In the genomic region with DNA sequence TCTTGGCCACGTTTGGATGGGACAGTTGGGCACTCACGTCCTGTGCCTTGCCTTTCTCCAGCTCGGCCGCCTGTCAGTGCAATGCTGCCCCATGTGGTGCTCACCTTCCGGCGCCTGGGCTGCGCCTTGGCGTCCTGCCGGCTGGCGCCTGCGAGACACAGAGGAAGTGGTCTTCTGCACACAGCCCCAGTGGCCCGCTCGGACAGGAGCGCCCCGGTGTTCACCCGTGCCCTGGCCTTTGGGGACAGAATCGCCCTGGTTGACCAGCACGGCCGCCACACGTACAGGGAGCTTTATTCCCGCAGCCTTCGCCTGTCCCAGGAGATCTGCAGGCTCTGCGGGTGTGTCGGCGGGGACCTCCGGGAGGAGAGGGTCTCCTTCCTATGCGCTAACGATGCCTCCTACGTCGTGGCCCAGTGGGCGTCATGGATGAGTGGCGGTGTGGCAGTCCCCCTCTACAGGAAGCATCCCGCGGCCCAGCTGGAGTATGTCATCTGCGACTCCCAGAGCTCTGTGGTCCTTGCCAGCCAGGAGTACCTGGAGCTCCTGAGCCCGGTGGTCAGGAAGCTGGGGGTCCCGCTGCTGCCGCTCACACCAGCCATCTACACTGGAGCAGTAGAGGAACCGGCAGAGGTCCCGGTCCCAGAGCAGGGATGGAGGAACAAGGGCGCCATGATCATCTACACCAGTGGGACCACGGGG, we compare ENCODE assay signal across 23 cellular contexts. TPM values are rescaled to one million over a fixed set of nuclear protein-coding genes. Genes with fewer than 3 reads are reported as not detected.
DNase-seq lines count a peak whose midpoint lies in the region; ATAC-seq and TF ChIP-seq lines count a peak whose summit lies in the region.
"Had no signal": no experiment of that assay in that cellular context is flagged by ENCODE, and none has a peak within 500 bp of the region (broad histone marks: within the 10 kb centered on the region; RNA-seq: fewer than 3 reads in every experiment).

No MANE protein-coding gene starts in this region.

- no peak for TF ChIP-seq CTCF in osteoblast (IDR thresholded peaks at IDR 0.05; ENCODE audit: extremely low read depth, low read depth, low read length)

- H3K27ac ChIP-seq in CD8-positive, alpha-beta memory T cell (ENCODE audit: low read depth, low read length), result no peak overlapping the region
- no peak overlapping the region for H3K27ac ChIP-seq in osteoblast (ENCODE audit: low read depth, low read length)
- H3K27ac ChIP-seq: dorsolateral prefrontal cortex, left ventricle myocardium inferior, psoas muscle, SJSA1, tibial artery had no signal

- H3K4me1 ChIP-seq in CD8-positive, alpha-beta memory T cell (ENCODE audit: insufficient read depth, low read length), result peaks cover 55% of the 10 kb centered on the region
- no peaks in the 10 kb centered on the region for H3K4me1 ChIP-seq in osteoblast (ENCODE audit: insufficient read depth, low read length)
- H3K4me1 ChIP-seq: SJSA1 had no signal

- peak overlapping the region; percentile 75 for H3K27ac Mint-ChIP-seq in activated T-cell treated with anti-CD3 and anti-CD28 coated beads, Interleukin-2, amount 50 U/mL, for 24 hours
- H3K27ac Mint-ChIP-seq in CD8-positive, alpha-beta memory T cell, result peak overlapping the region in 7 of 8 donors; percentile 62 to 99 (median 91)
- peak overlapping the region; percentile 14 for H3K27ac Mint-ChIP-seq in T-helper 17 cell
- H3K27ac Mint-ChIP-seq: brain had no signal

- H3K4me3 Mint-ChIP-seq in activated T-cell treated with anti-CD3 and anti-CD28 coated beads, Interleukin-2, amount 50 U/mL, for 24 hours, result no peak overlapping the region
- H3K4me3 Mint-ChIP-seq in CD8-positive, alpha-beta memory T cell, result peak overlapping the region in 4 of 7 donors; percentile 34 to 82 (median 72)
- no peak overlapping the region for H3K4me3 Mint-ChIP-seq in T-helper 17 cell
- H3K4me3 Mint-ChIP-seq: brain had no signal

- no peak overlapping the region for H3K4me3 ChIP-seq in CD8-positive, alpha-beta memory T cell (ENCODE audit: low read length)
- no peak overlapping the region for H3K4me3 ChIP-seq in osteoblast (ENCODE audit: insufficient read depth, low read length)
- H3K4me3 ChIP-seq: dorsolateral prefrontal cortex, left ventricle myocardium inferior, psoas muscle, SJSA1, tibial artery had no signal

- POLR2A ChIA-PET in CD8-positive, alpha-beta memory T cell (lab: Charles Lee), result interaction anchor here (1.0 kb wide), 1 partner anchor 13 kb away, joined by 3 read pairs; no protein-coding TSS in a partner anchor

- H3K4me2 ChIP-seq in osteoblast (ENCODE audit: insufficient read depth, low read length), result no peak overlapping the region

- CTCF ChIA-PET in CD8-positive, alpha-beta memory T cell (lab: Charles Lee), result interaction anchor here (0.8 kb wide), 1 partner anchor 531 kb away, joined by 3 read pairs; the partner anchor contains the start of gene ZC3H18

- H3K27me3 ChIP-seq in CD8-positive, alpha-beta memory T cell (ENCODE audit: insufficient read depth, low read length, poor library complexity, severe bottlenecking), result no peaks in the 10 kb centered on the region
- no peaks in the 10 kb centered on the region for H3K27me3 ChIP-seq in osteoblast (ENCODE audit: insufficient read depth, low read length)
- H3K27me3 ChIP-seq: dorsolateral prefrontal cortex, SJSA1, tibial artery had no signal

- DNase-seq in activated T-cell treated with anti-CD3 and anti-CD28 coated beads, Interleukin-2, amount 50 U/mL, for 24 hours, result no peak
- DNase-seq in activated T-cell treated with anti-CD3 and anti-CD28 coated beads, Interleukin-2, amount 50 U/mL, for 1 hour, result no peak
- DNase-seq in CD8-positive, alpha-beta memory T cell, result no peak
- DNase-seq in T-helper 17 cell (no peak), osteoblast (ENCODE audit: insufficient read length, low spot score, missing footprints) (peak; percentile 80)
- DNase-seq: activated CD4-positive, CD25-positive, alpha-beta regulatory T cell treated with anti-CD3 and anti-CD28 coated beads, Interleukin-2, amount 50 U/mL, for 72 hours; activated effector memory CD4-positive, alpha-beta T cell treated with Interleukin-2 at 50 U/mL for 16 hours; DMS79 treated with DMSO at 0.1 percent for 48 hours; dorsolateral prefrontal cortex; KBM-7; left ventricle myocardium inferior; mesendoderm; MM.1S; NCI-H2029 treated with DMSO at 0.1 percent for 48 hours; NCI-H2227 treated with DMSO at 0.1 percent for 48 hours; NCI-H69; psoas muscle; tibial artery had no signal

- H3K36me3 Mint-ChIP-seq in activated T-cell treated with anti-CD3 and anti-CD28 coated beads, Interleukin-2, amount 50 U/mL, for 24 hours (ENCODE audit: low read depth), result peaks cover 96% of the 10 kb centered on the region
- peaks cover 0 to 77% (median 7%) of the 10 kb centered on the region in 3 donors for H3K36me3 Mint-ChIP-seq in CD8-positive, alpha-beta memory T cell
- H3K36me3 Mint-ChIP-seq in T-helper 17 cell (ENCODE audit: low read depth), result peaks cover 6% of the 10 kb centered on the region

- peaks cover 22% of the 10 kb centered on the region for H4K20me1 ChIP-seq in osteoblast (ENCODE audit: insufficient read depth, low read length)

- H3K9me3 ChIP-seq in CD8-positive, alpha-beta memory T cell (ENCODE audit: low read length), result no peaks in the 10 kb centered on the region
- H3K9me3 ChIP-seq in T-helper 17 cell (ENCODE audit: control insufficient read depth, low read length, poor library complexity, severe bottlenecking), result no peaks in the 10 kb centered on the region
- H3K9me3 ChIP-seq in osteoblast (ENCODE audit: low read depth, low read length), result no peaks in the 10 kb centered on the region
- H3K9me3 ChIP-seq: left ventricle myocardium inferior, psoas muscle, SJSA1, tibial artery had no signal

- ATAC-seq in T-helper 17 cell, result no peak
- ATAC-seq in HG02870 (IDR thresholded peaks at IDR 0.05; ENCODE audit: unreplicated experiment), result no peak
- no peak for ATAC-seq in HG02981 (IDR thresholded peaks at IDR 0.05; ENCODE audit: unreplicated experiment)
- ATAC-seq: psoas muscle had no signal

- peaks cover 73% of the 10 kb centered on the region for H3K4me1 Mint-ChIP-seq in activated T-cell treated with anti-CD3 and anti-CD28 coated beads, Interleukin-2, amount 50 U/mL, for 24 hours (ENCODE audit: low read depth)
- peaks cover 46 to 50% (median 48%) of the 10 kb centered on the region in 3 donors for H3K4me1 Mint-ChIP-seq in CD8-positive, alpha-beta memory T cell
- H3K4me1 Mint-ChIP-seq in T-helper 17 cell, result peaks cover 35% of the 10 kb centered on the region

- no peaks in the 10 kb centered on the region for H3K9me3 Mint-ChIP-seq in activated T-cell treated with anti-CD3 and anti-CD28 coated beads, Interleukin-2, amount 50 U/mL, for 24 hours
- no peaks in the 10 kb centered on the region for H3K9me3 Mint-ChIP-seq in CD8-positive, alpha-beta memory T cell
- H3K9me3 Mint-ChIP-seq: brain; stimulated activated naive CD8-positive, alpha-beta T cell treated with anti-CD3 and anti-CD28 coated beads, Interleukin-15, amount 100 ng/mL, for 72 hours had no signal

- H3K79me2 ChIP-seq in osteoblast (ENCODE audit: insufficient read depth, low read length), result peaks cover 51% of the 10 kb centered on the region

- no peak overlapping the region for H2AFZ ChIP-seq in osteoblast (ENCODE audit: low read length)

- H3K27me3 Mint-ChIP-seq in activated T-cell treated with anti-CD3 and anti-CD28 coated beads, Interleukin-2, amount 50 U/mL, for 24 hours, result no peaks in the 10 kb centered on the region
- H3K27me3 Mint-ChIP-seq in CD8-positive, alpha-beta memory T cell, result no peaks in the 10 kb centered on the region
- no peaks in the 10 kb centered on the region for H3K27me3 Mint-ChIP-seq in T-helper 17 cell
- H3K27me3 Mint-ChIP-seq: brain; stimulated activated naive CD8-positive, alpha-beta T cell treated with anti-CD3 and anti-CD28 coated beads, Interleukin-15, amount 100 ng/mL, for 72 hours had no signal

- H3K36me3 ChIP-seq in CD8-positive, alpha-beta memory T cell (ENCODE audit: insufficient read depth, low read length), result peaks cover 35% of the 10 kb centered on the region
- peaks cover 35% of the 10 kb centered on the region for H3K36me3 ChIP-seq in osteoblast (ENCODE audit: insufficient read depth, low read length)

RNA-seq across cellular contexts. Expression of gene ACSF3, which starts 7.1 kb away (rescaled TPM):
- 10 to 100 TPM; 43.6 to 43.9 TPM for total RNA-seq in CD8-positive, alpha-beta memory T cell
- polyA plus RNA-seq in CD8-positive, alpha-beta memory T cell, result 35.5 TPM
- total RNA-seq in T-helper 17 cell (10 to 100 TPM; 48.0 to 53.6 TPM), osteoblast (25.6 and 29.3 TPM in 2 replicates)

Comparison
In these comparisons a context has a peak if more than half of its experiments do, and no peak if none do; other contexts are left out.
1. H3K27ac Mint-ChIP-seq: peak in every context shown above with its lines; median percentile 91 in CD8-positive, alpha-beta memory T cell; 75 in activated T-cell treated with anti-CD3 and anti-CD28 coated beads, Interleukin-2, amount 50 U/mL, for 24 hours; 14 in T-helper 17 cell.
2. H3K4me3 Mint-ChIP-seq: peak in CD8-positive, alpha-beta memory T cell (4 of 7); none in activated T-cell treated with anti-CD3 and anti-CD28 coated beads, Interleukin-2, amount 50 U/mL, for 24 hours (single experiment) and T-helper 17 cell (single experiment).